In genomic region chr1:228500143-228500736, GRCh38 we compare ENCODE assay signal across 11 cellular contexts. TPM values are rescaled to one million over a fixed set of nuclear protein-coding genes. Genes with fewer than 3 reads are reported as not detected.
DNase-seq lines count a peak whose midpoint lies in the region; ATAC-seq, FAIRE-seq and TF ChIP-seq lines count a peak whose summit lies in the region.
"Had no signal": no experiment of that assay in that cellular context is flagged by ENCODE, and none has a peak within 500 bp of the region (broad histone marks: within the 10 kb centered on the region; RNA-seq: fewer than 3 reads in every experiment).

No MANE protein-coding gene starts in this region.

- H3K4me3 ChIP-seq in HL-60 (replicated peaks; ENCODE audit: insufficient read depth, low read length) (peak overlapping the region; percentile 37), small intestine (ENCODE audit: low read depth in 1 of 2, low read length in 2 of 2) (no peak overlapping the region)

- no peaks in the 10 kb centered on the region for H3K36me3 ChIP-seq in small intestine (ENCODE audit: control insufficient read depth in 2 of 2, insufficient read depth in 2 of 2, low read length in 2 of 2)

- H3K9me3 Mint-ChIP-seq in activated CD4-positive, alpha-beta T cell treated with anti-CD3 and anti-CD28 coated beads, Interleukin-2, amount 10 ng/mL, durations not matched to agents 24 days and 14 days = no peaks in the 10 kb centered on the region
- H3K9me3 Mint-ChIP-seq in activated naive CD8-positive, alpha-beta T cell (ENCODE audit: low read depth) = no peaks in the 10 kb centered on the region
- H3K9me3 Mint-ChIP-seq: neural crest cell had no signal

- H3K9me3 ChIP-seq in small intestine (ENCODE audit: control insufficient read depth, low read depth) = no peaks in the 10 kb centered on the region
- H3K9me3 ChIP-seq: tibial artery had no signal

- H3K27me3 Mint-ChIP-seq in activated CD4-positive, alpha-beta T cell treated with anti-CD3 and anti-CD28 coated beads, Interleukin-2, amount 10 ng/mL, durations not matched to agents 24 days and 14 days = no peaks in the 10 kb centered on the region
- H3K27me3 Mint-ChIP-seq in activated naive CD8-positive, alpha-beta T cell = peaks cover 1% of the 10 kb centered on the region

- H3K36me3 Mint-ChIP-seq in activated CD4-positive, alpha-beta T cell treated with anti-CD3 and anti-CD28 coated beads, Interleukin-2, amount 10 ng/mL, durations not matched to agents 24 days and 14 days (ENCODE audit: low read depth) = peaks cover 32% of the 10 kb centered on the region
- peaks cover 5% of the 10 kb centered on the region for H3K36me3 Mint-ChIP-seq in activated naive CD8-positive, alpha-beta T cell

- intact Hi-C loops in activated CD4-positive, alpha-beta T cell treated with anti-CD3 and anti-CD28 coated beads, Interleukin-2, amount 10 ng/mL, durations not matched to agents 24 days and 14 days (cut with micrococcal nuclease) = loop anchor here (2.0 to 5.0 kb wide), 6 partner anchors 15 to 553 kb away; partner anchors contain the start of genes GUK1, TRIM11 and WNT9A
- intact Hi-C loops in Right ventricle myocardium inferior (cut with DNase I) = no loop called here

- H3K27me3 ChIP-seq in HL-60 (ENCODE audit: insufficient read depth, poor library complexity, severe bottlenecking) (no peaks in the 10 kb centered on the region), small intestine (ENCODE audit: control insufficient read depth in 2 of 2, insufficient read depth in 2 of 2, low read length in 2 of 2) (no peaks in the 10 kb centered on the region)

- ATAC-seq in HG02588 (IDR thresholded peaks at IDR 0.05; ENCODE audit: unreplicated experiment) (no peak), Right ventricle myocardium inferior (no peak)

- no peak for TF ChIP-seq CTCF in HL-60 (IDR thresholded peaks at IDR 0.05; ENCODE audit: insufficient read depth, low read length)

- peak overlapping the region; percentile 77 for H3K4me3 Mint-ChIP-seq in activated CD4-positive, alpha-beta T cell treated with anti-CD3 and anti-CD28 coated beads, Interleukin-2, amount 10 ng/mL, durations not matched to agents 24 days and 14 days
- peak overlapping the region; percentile 78 for H3K4me3 Mint-ChIP-seq in activated naive CD8-positive, alpha-beta T cell

- H3K27ac Mint-ChIP-seq in activated CD4-positive, alpha-beta T cell treated with anti-CD3 and anti-CD28 coated beads, Interleukin-2, amount 10 ng/mL, durations not matched to agents 24 days and 14 days = peak overlapping the region; percentile 42
- peak overlapping the region; percentile 58 for H3K27ac Mint-ChIP-seq in activated naive CD8-positive, alpha-beta T cell

- no peak for FAIRE-seq in small intestine (lab: Jason Lieb, UNC)

- H3K27ac ChIP-seq in HL-60 (replicated peaks) (no peak overlapping the region), small intestine (ENCODE audit: low read depth in 1 of 2, low read length in 1 of 2) (no peak overlapping the region)
- H3K27ac ChIP-seq: tibial artery had no signal

- peaks cover 20% of the 10 kb centered on the region for H3K4me1 Mint-ChIP-seq in activated CD4-positive, alpha-beta T cell treated with anti-CD3 and anti-CD28 coated beads, Interleukin-2, amount 10 ng/mL, durations not matched to agents 24 days and 14 days
- peaks cover 24% of the 10 kb centered on the region for H3K4me1 Mint-ChIP-seq in activated naive CD8-positive, alpha-beta T cell (ENCODE audit: low read depth)

- peak; percentile 72 for DNase-seq in activated CD4-positive, alpha-beta T cell treated with anti-CD3 and anti-CD28 coated beads, Interleukin-2, amount 10 ng/mL, durations not matched to agents 24 days and 14 days
- DNase-seq in activated CD4-positive, alpha-beta T cell treated with anti-CD3 and anti-CD28 coated beads for 4 hours = no peak
- DNase-seq in HL-60 (ENCODE audit: low read depth in 1 of 2, low spot score in 1 of 2) (no peak), small intestine (peak; percentile 25), Right ventricle myocardium inferior (ENCODE audit: missing footprints) (no peak), NCI-H2171 treated with DMSO at 0.1 percent for 48 hours (lab: John Stamatoyannopoulos, UW) (no peak)
- DNase-seq: NCI-H187 treated with DMSO at 0.1 percent for 48 hours had no signal

- WGBS in small intestine, 3 donors = 35 to 56% (median 39%) methylated on average over 8 of the region's 8 CpGs

- no peaks in the 10 kb centered on the region for H3K4me1 ChIP-seq in small intestine (ENCODE audit: control insufficient read depth in 2 of 2, insufficient read depth in 1 of 2, low read depth in 1 of 2, low read length in 1 of 2)

RNA-seq across cellular contexts. Expression of gene RNF187, which starts 13.1 kb away (rescaled TPM):
- total RNA-seq in activated CD4-positive, alpha-beta T cell treated with anti-CD3 and anti-CD28 coated beads, Interleukin-2, amount 10 ng/mL, durations not matched to agents 24 days and 14 days = 148 and 150 TPM in 2 replicates
- polyA plus RNA-seq in small intestine = 10 to 100 TPM; 25.5 to 44.8 (median 28.6) TPM
- 85.4 TPM for total RNA-seq in Right ventricle myocardium inferior

Comparison
In these comparisons a context has a peak if more than half of its experiments do, and no peak if none do; other contexts are left out.
1. DNase-seq: peak in activated CD4-positive, alpha-beta T cell treated with anti-CD3 and anti-CD28 coated beads, Interleukin-2, amount 10 ng/mL, durations not matched to agents 24 days and 14 days (single experiment) and small intestine (single experiment); none in activated CD4-positive, alpha-beta T cell treated with anti-CD3 and anti-CD28 coated beads for 4 hours (0 of 2), HL-60 (0 of 2), Right ventricle myocardium inferior (single experiment) and NCI-H2171 treated with DMSO at 0.1 percent for 48 hours (single experiment).